In the genomic region with DNA sequence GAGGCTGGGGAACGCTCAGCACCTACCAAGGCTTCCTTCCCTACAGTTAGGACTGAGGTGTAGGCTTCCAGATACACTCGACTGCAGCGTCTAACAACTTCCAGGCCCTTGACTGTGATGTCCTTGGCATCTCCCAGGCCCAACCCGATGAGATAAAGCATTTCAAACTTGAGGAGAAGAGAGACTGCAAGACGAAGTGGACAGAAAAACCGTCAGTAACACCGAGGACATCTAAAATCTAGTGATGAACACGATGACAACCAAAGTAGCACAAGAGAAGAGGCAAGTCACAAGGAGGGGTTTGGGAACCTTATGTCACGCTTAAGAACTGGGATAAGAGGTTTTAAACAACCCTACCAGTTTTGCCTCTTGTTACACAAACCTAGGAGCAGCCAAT, we compare ENCODE assay signal across 8 cellular contexts. TPM values are rescaled to one million over a fixed set of nuclear protein-coding genes. Genes with fewer than 3 reads are reported as not detected.
DNase-seq lines count a peak whose midpoint lies in the region; ATAC-seq and TF ChIP-seq lines count a peak whose summit lies in the region.

No MANE protein-coding gene starts in this region.

- H3K27me3 ChIP-seq in right lobe of liver, result no peaks in the 10 kb centered on the region
- no peaks in the 10 kb centered on the region for H3K27me3 ChIP-seq in suprapubic skin

- H3K36me3 ChIP-seq in right lobe of liver, result peaks cover 0 to 8% (median 0%) of the 10 kb centered on the region in 4 donors
- no peaks in the 10 kb centered on the region for H3K36me3 ChIP-seq in suprapubic skin

- no peak for TF ChIP-seq POLR2A in right lobe of liver (IDR thresholded peaks at IDR 0.05)
- no peak for TF ChIP-seq POLR2A in suprapubic skin (IDR thresholded peaks at IDR 0.05)

- peak; percentile 16 for DNase-seq in stimulated activated CD4-positive, alpha-beta T cell treated with anti-CD3 and anti-CD28 coated beads, Interleukin-15, amount 100 ng/mL, for 24 hours
- no peak for DNase-seq in stimulated activated CD4-positive, alpha-beta T cell treated with anti-CD3 and anti-CD28 coated beads, Interleukin-2, amount 100 ng/mL, for 48 hours
- peak; percentile 34 for DNase-seq in RPMI7951 (ENCODE audit: low read depth)
- DNase-seq in cardiac fibroblast (ENCODE audit: low read depth in 2 of 2), result peak in 1 of 2 donors; percentile 29
- DNase-seq in right lobe of liver, result no peak
- DNase-seq in suprapubic skin (ENCODE audit: low spot score in 2 of 2), result no peak
- no peak for DNase-seq in GF-D8 (lab: John Stamatoyannopoulos, UW)

- under 1% methylated on average over 9 of the region's 9 CpGs for WGBS in right lobe of liver (ENCODE audit: insufficient coverage, low coverage, low lambda C conversion rate, missing lambda C conversion rate)
- under 1% methylated on average over 9 of the region's 9 CpGs for WGBS in suprapubic skin

- no peak for TF ChIP-seq CTCF in cardiac fibroblast (IDR thresholded peaks at IDR 0.05; ENCODE audit: low read depth, low read length)
- TF ChIP-seq CTCF in right lobe of liver (IDR thresholded peaks at IDR 0.05), result no peak
- no peak for TF ChIP-seq CTCF in suprapubic skin (IDR thresholded peaks at IDR 0.05)

- no peaks in the 10 kb centered on the region for H3K9me3 ChIP-seq in right lobe of liver
- no peaks in the 10 kb centered on the region for H3K9me3 ChIP-seq in suprapubic skin

- intact Hi-C loops in right lobe of liver (cut with DNase I), result no loop called here

- no peak for TF ChIP-seq EP300 in suprapubic skin (IDR thresholded peaks at IDR 0.05)

- ATAC-seq in HG03039 (IDR thresholded peaks at IDR 0.05; ENCODE audit: unreplicated experiment), result peak; percentile 22
- ATAC-seq in right lobe of liver, result peak; percentile 39 to 47 (median 45)

- H3K4me1 ChIP-seq in right lobe of liver, result peaks cover 0 to 28% (median 5%) of the 10 kb centered on the region in 4 donors
- peaks cover 21% of the 10 kb centered on the region for H3K4me1 ChIP-seq in suprapubic skin

- H3K4me3 ChIP-seq in cardiac fibroblast (replicated peaks in 1 of 2; ENCODE audit: low read depth in 2 of 2, low read length in 2 of 2) (peak overlapping the region; percentile 71 to 74), right lobe of liver (peak overlapping the region; percentile 68 to 79 (median 75)), suprapubic skin (peak overlapping the region; percentile 63)

- H3K27ac ChIP-seq in right lobe of liver, result peak overlapping the region; percentile 81 to 83 (median 82)
- H3K27ac ChIP-seq in suprapubic skin, result peak overlapping the region; percentile 81

RNA-seq across cellular contexts. Expression of gene DPH5, which starts 0.3 kb away (rescaled TPM):
- 20.5 and 21.9 TPM in 2 replicates for total RNA-seq in RPMI7951 (2014; rRNA removed; shearing (Covaris generic))
- 10 to 100 TPM; 10.9 to 21.4 (median 16.8) TPM for total RNA-seq in right lobe of liver
- 10 to 100 TPM; 15.8 to 29.8 (median 24.3) TPM for total RNA-seq in suprapubic skin

Comparison
In these comparisons a context has a peak if more than half of its experiments do, and no peak if none do; other contexts are left out.
1. DNase-seq: peak in stimulated activated CD4-positive, alpha-beta T cell treated with anti-CD3 and anti-CD28 coated beads, Interleukin-15, amount 100 ng/mL, for 24 hours (single experiment) and RPMI7951 (single experiment); none in stimulated activated CD4-positive, alpha-beta T cell treated with anti-CD3 and anti-CD28 coated beads, Interleukin-2, amount 100 ng/mL, for 48 hours (0 of 2), right lobe of liver (0 of 3), suprapubic skin (0 of 2) and GF-D8 (single experiment).
2. Peak in every context shown above with its lines, with median percentiles within 50 percentile points of each other: H3K4me3 ChIP-seq.